ENCODE assay signal across 13 cellular contexts in the genomic region with DNA sequence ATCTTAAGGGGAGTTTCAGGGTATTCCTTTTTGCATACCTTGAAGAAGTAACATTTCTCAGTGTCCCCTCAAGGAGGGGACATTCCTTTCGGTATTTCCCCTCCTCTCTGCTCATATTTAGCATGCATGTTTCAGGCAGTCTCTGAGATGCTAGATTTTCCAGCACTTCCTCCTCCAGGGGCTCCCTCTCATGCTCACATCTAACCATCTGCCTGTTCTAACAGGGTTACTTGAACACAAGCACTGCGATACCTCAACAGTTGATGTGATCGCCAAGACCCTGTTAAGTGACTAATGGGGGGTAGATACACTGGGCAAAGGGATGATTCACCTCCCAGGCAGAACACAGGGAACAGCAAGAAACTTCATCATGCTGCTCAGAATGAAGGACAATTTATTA. TPM values are rescaled to one million over a fixed set of nuclear protein-coding genes. Genes with fewer than 3 reads are reported as not detected.
DNase-seq lines count a peak whose midpoint lies in the region; ATAC-seq and TF ChIP-seq lines count a peak whose summit lies in the region.
"Had no signal": no experiment of that assay in that cellular context is flagged by ENCODE, and none has a peak within 500 bp of the region (broad histone marks: within the 10 kb centered on the region; RNA-seq: fewer than 3 reads in every experiment).

No MANE protein-coding gene starts in this region.

- H3K4me1 ChIP-seq in OCI-LY3 (ENCODE audit: low read length): peaks cover 78% of the 10 kb centered on the region

- no peaks in the 10 kb centered on the region for H3K36me3 Mint-ChIP-seq in activated naive CD4-positive, alpha-beta T cell treated with anti-CD3 and anti-CD28 coated beads for 36 hours (ENCODE audit: low read depth)
- H3K36me3 Mint-ChIP-seq in activated naive CD4-positive, alpha-beta T cell treated with anti-CD3 and anti-CD28 coated beads, Interleukin-2, amount 10 ng/mL, durations not matched to agents 7 days and 5 days: peaks cover 7% of the 10 kb centered on the region

- peak overlapping the region; percentile 71 for H3K9ac ChIP-seq in OCI-LY3 (ENCODE audit: low read length)

- DNase-seq in activated naive CD4-positive, alpha-beta T cell treated with anti-CD3 and anti-CD28 coated beads for 36 hours: peak; percentile 51
- no peak for DNase-seq in activated naive CD4-positive, alpha-beta T cell treated with anti-CD3 and anti-CD28 coated beads, Interleukin-2, amount 10 ng/mL, durations not matched to agents 7 days and 5 days
- no peak for DNase-seq in stimulated activated naive CD8-positive, alpha-beta T cell treated with anti-CD3 and anti-CD28 coated beads, Interleukin-15, Interleukin-2, amounts not matched to agents 100 U/mL and 50 U/mL, for 24 hours
- DNase-seq in ecto neural progenitor cell (ENCODE audit: low spot score): no peak
- no peak for DNase-seq in substantia nigra (lab: John Stamatoyannopoulos, UW)
- no peak for DNase-seq in EL
- DNase-seq: dorsolateral prefrontal cortex, KBM-7, NCI-H526 treated with DMSO at 0.1 percent for 48 hours had no signal

- H3K36me3 ChIP-seq in OCI-LY3 (replicated peaks; ENCODE audit: low read depth, low read length): peaks cover 24% of the 10 kb centered on the region

- H3K9me3 Mint-ChIP-seq in activated naive CD4-positive, alpha-beta T cell treated with anti-CD3 and anti-CD28 coated beads for 36 hours: peaks cover 2% of the 10 kb centered on the region
- peaks cover 2% of the 10 kb centered on the region for H3K9me3 Mint-ChIP-seq in activated naive CD4-positive, alpha-beta T cell treated with anti-CD3 and anti-CD28 coated beads, Interleukin-2, amount 10 ng/mL, durations not matched to agents 7 days and 5 days

- H3K27ac ChIP-seq in OCI-LY3 (ENCODE audit: low read length) (peak overlapping the region; percentile 95), substantia nigra (ENCODE audit: low read depth, low read length, poor library complexity, severe bottlenecking) (no peak overlapping the region)
- H3K27ac ChIP-seq: dorsolateral prefrontal cortex had no signal

- peak; percentile 18; the same call in 1 of the 2 replicates for TF ChIP-seq CTCF in OCI-LY3 (IDR thresholded peaks at IDR 0.05; ENCODE audit: low read depth, low read length)

- no peaks in the 10 kb centered on the region for H3K79me2 ChIP-seq in OCI-LY3 (ENCODE audit: low read length)

- H4K20me1 ChIP-seq in OCI-LY3 (ENCODE audit: insufficient read depth, low read length): no peaks in the 10 kb centered on the region

- H3K4me3 ChIP-seq in OCI-LY3 (ENCODE audit: low read length): peak overlapping the region; percentile 58
- H3K4me3 ChIP-seq: dorsolateral prefrontal cortex, smooth muscle cell had no signal

- no peaks in the 10 kb centered on the region for H3K27me3 ChIP-seq in OCI-LY3 (ENCODE audit: low read depth, low read length)
- H3K27me3 ChIP-seq: dorsolateral prefrontal cortex had no signal

- CTCF ChIA-PET in activated naive CD4-positive, alpha-beta T cell treated with anti-CD3 and anti-CD28 coated beads for 36 hours (lab: Charles Lee): no interaction called here
- CTCF ChIA-PET in activated naive CD4-positive, alpha-beta T cell treated with anti-CD3 and anti-CD28 coated beads, Interleukin-2, amount 10 ng/mL, durations not matched to agents 7 days and 5 days (lab: Charles Lee): no interaction called here

- H3K27me3 Mint-ChIP-seq in activated naive CD4-positive, alpha-beta T cell treated with anti-CD3 and anti-CD28 coated beads for 36 hours (ENCODE audit: low read depth): no peaks in the 10 kb centered on the region
- no peaks in the 10 kb centered on the region for H3K27me3 Mint-ChIP-seq in activated naive CD4-positive, alpha-beta T cell treated with anti-CD3 and anti-CD28 coated beads, Interleukin-2, amount 10 ng/mL, durations not matched to agents 7 days and 5 days

- H3K4me2 ChIP-seq in OCI-LY3 (ENCODE audit: low read length): peak overlapping the region; percentile 69
- H3K4me2 ChIP-seq: smooth muscle cell had no signal

- H3K9me3 ChIP-seq in OCI-LY3 (ENCODE audit: insufficient read depth, low read length): peaks cover 15% of the 10 kb centered on the region; the same call in 1 of the 2 replicates

- peak overlapping the region; percentile 60 for H3K27ac Mint-ChIP-seq in activated naive CD4-positive, alpha-beta T cell treated with anti-CD3 and anti-CD28 coated beads for 36 hours
- no peak overlapping the region for H3K27ac Mint-ChIP-seq in activated naive CD4-positive, alpha-beta T cell treated with anti-CD3 and anti-CD28 coated beads, Interleukin-2, amount 10 ng/mL, durations not matched to agents 7 days and 5 days

- intact Hi-C loops in activated naive CD4-positive, alpha-beta T cell treated with anti-CD3 and anti-CD28 coated beads for 36 hours (cut with micrococcal nuclease): loop anchor here (2.0 to 5.0 kb wide), 3 partner anchors 65 to 685 kb away; partner anchors contain the start of gene PAQR8

- no peak overlapping the region for H2AFZ ChIP-seq in OCI-LY3 (ENCODE audit: low read depth, low read length)

- peak; percentile 42 for ATAC-seq in HG02610 (IDR thresholded peaks at IDR 0.05; ENCODE audit: unreplicated experiment)
- peak; percentile 67 for ATAC-seq in stimulated activated naive CD8-positive, alpha-beta T cell treated with anti-CD3 and anti-CD28 coated beads, Interleukin-15, Interleukin-2, amounts not matched to agents 100 U/mL and 50 U/mL, for 24 hours

- H3K4me1 Mint-ChIP-seq in activated naive CD4-positive, alpha-beta T cell treated with anti-CD3 and anti-CD28 coated beads for 36 hours (ENCODE audit: low read depth): peaks cover 35% of the 10 kb centered on the region
- H3K4me1 Mint-ChIP-seq in activated naive CD4-positive, alpha-beta T cell treated with anti-CD3 and anti-CD28 coated beads, Interleukin-2, amount 10 ng/mL, durations not matched to agents 7 days and 5 days: peaks cover 21% of the 10 kb centered on the region

- H3K4me3 Mint-ChIP-seq in activated naive CD4-positive, alpha-beta T cell treated with anti-CD3 and anti-CD28 coated beads for 36 hours: no peak overlapping the region
- H3K4me3 Mint-ChIP-seq in activated naive CD4-positive, alpha-beta T cell treated with anti-CD3 and anti-CD28 coated beads, Interleukin-2, amount 10 ng/mL, durations not matched to agents 7 days and 5 days: no peak overlapping the region

RNA-seq across cellular contexts. Expression of gene MCM3, which starts 12.9 kb away (rescaled TPM):
- 100 to 1,000 TPM; 256 to 258 TPM for total RNA-seq in activated naive CD4-positive, alpha-beta T cell treated with anti-CD3 and anti-CD28 coated beads for 36 hours

RNA-seq across cellular contexts. Expression of gene IL17F, which starts 53.1 kb away (rescaled TPM):
- total RNA-seq in activated naive CD4-positive, alpha-beta T cell treated with anti-CD3 and anti-CD28 coated beads for 36 hours: 1 to 10 TPM; 2.3 to 3.3 TPM
- total RNA-seq: mononuclear cell, smooth muscle cell had no signal
